ENCODE assay signal across 13 cellular contexts in the genomic region with DNA sequence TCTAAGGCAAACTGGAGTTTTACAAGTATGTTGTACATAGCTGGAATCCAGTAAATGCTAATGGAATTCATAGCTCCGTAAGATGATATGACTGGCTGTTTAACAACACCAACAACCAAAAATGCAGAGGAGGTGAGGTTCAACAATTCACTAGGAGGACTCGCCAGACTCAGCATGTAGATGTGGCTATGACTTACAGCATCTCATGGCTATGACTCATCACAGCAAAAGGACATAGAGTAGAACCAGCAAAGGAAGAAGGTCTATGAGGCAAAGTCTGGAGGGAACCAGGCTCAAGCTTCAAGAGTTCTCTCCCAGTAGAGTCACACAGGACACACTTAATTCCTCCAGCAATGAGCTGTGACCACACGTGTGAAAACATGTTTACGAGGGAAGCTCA.
DNase-seq lines count a peak whose midpoint lies in the region; TF ChIP-seq lines count a peak whose summit lies in the region.
"Had no signal": no experiment of that assay in that cellular context is flagged by ENCODE, and none has a peak within 500 bp of the region (broad histone marks: within the 10 kb centered on the region; RNA-seq: fewer than 3 reads in every experiment).

No MANE protein-coding gene starts in this region.

- H3K27ac Mint-ChIP-seq in H9 = no peak overlapping the region
- H3K27ac Mint-ChIP-seq: stimulated activated effector memory CD8-positive, alpha-beta T cell treated with anti-CD3 and anti-CD28 coated beads, Interleukin-12 subunit alpha, Interleukin-12 subunit beta, amount 100 ng/mL, for 72 hours had no signal

- H3K14ac ChIP-seq in H9 (ENCODE audit: insufficient read depth, low read length) = no peak overlapping the region

- H3K4me1 Mint-ChIP-seq in H9 = peaks cover 17 to 23% of the 10 kb centered on the region in 2 experiments
- H3K4me1 Mint-ChIP-seq: stimulated activated effector memory CD8-positive, alpha-beta T cell treated with anti-CD3 and anti-CD28 coated beads, Interleukin-12 subunit alpha, Interleukin-12 subunit beta, amount 100 ng/mL, for 72 hours had no signal

- H3K9me2 ChIP-seq in hepatocyte (replicated peaks; ENCODE audit: insufficient read depth) = no peaks in the 10 kb centered on the region

- H3K79me2 ChIP-seq in hepatocyte (peaks cover 52% of the 10 kb centered on the region), H9 (ENCODE audit: insufficient read depth, low read length) (peaks cover 26% of the 10 kb centered on the region; the same call in 1 of the 2 replicates)

- H2BK20ac ChIP-seq in H9 (ENCODE audit: low read depth, low read length, poor library complexity, severe bottlenecking) = no peak overlapping the region

- no peak overlapping the region for H2BK5ac ChIP-seq in H9 (ENCODE audit: insufficient read length, low read length)

- no peak overlapping the region for H4K5ac ChIP-seq in H9 (ENCODE audit: insufficient read length, low read depth, low read length)

- no peak overlapping the region for H3K9ac ChIP-seq in skeletal muscle satellite cell (ENCODE audit: low read depth, low read length)
- H3K9ac ChIP-seq in H9 (ENCODE audit: extremely low read depth, insufficient read length, low read length) = no peak overlapping the region

- H3K79me1 ChIP-seq in H9 (ENCODE audit: insufficient read depth, low read depth, low read length, poor library complexity, severe bottlenecking) = peaks cover 6% of the 10 kb centered on the region

- H3K27ac ChIP-seq in hepatocyte = peak overlapping the region; percentile 18
- no peak overlapping the region for H3K27ac ChIP-seq in H9 (ENCODE audit: insufficient read length, low read depth, low read length)

- WGBS in hepatocyte (ENCODE audit: low lambda C conversion rate, missing lambda C conversion rate) = 78% methylated on average over 4 of the region's 4 CpGs
- no CpG with 5 or more reads among the region's 4 CpGs for WGBS in H9 (ENCODE audit: extremely low coverage, insufficient read length, low lambda C conversion rate)

- H3K27me3 ChIP-seq in hepatocyte (no peaks in the 10 kb centered on the region), skeletal muscle satellite cell (ENCODE audit: control insufficient read depth, insufficient read depth, low read length) (no peaks in the 10 kb centered on the region), H9 (ENCODE audit: insufficient read depth, low read length) (no peaks in the 10 kb centered on the region)

- H3K4me1 ChIP-seq in hepatocyte (ENCODE audit: insufficient read depth) (no peaks in the 10 kb centered on the region), skeletal muscle satellite cell (ENCODE audit: control insufficient read depth, insufficient read depth, low read length) (peaks cover 22% of the 10 kb centered on the region), H9 (ENCODE audit: insufficient read depth, low read length) (no peaks in the 10 kb centered on the region)

- H3K4ac ChIP-seq in H9 (ENCODE audit: low read depth, low read length) = no peak overlapping the region

- no peak overlapping the region for H3K56ac ChIP-seq in H9 (ENCODE audit: insufficient read length, low read depth, low read length)

- H3K23me2 ChIP-seq in H9 (ENCODE audit: insufficient read length, low read depth, low read length, poor library complexity, severe bottlenecking) = no peaks in the 10 kb centered on the region

- no peak overlapping the region for H4K91ac ChIP-seq in H9 (ENCODE audit: insufficient read length, low read depth, low read length)

- H3K18ac ChIP-seq in H9 (ENCODE audit: insufficient read length, low read depth, low read length) = no peak overlapping the region

- peaks cover 11 to 14% of the 10 kb centered on the region in 2 experiments; a peak in 4 of 5 replicates for H3K9me3 Mint-ChIP-seq in H9

- H2BK12ac ChIP-seq in H9 (ENCODE audit: insufficient read length, low read depth, low read length) = no peak overlapping the region

- H2AK5ac ChIP-seq in H9 (ENCODE audit: insufficient read length, low read length) = no peak overlapping the region

- H2AFZ ChIP-seq in hepatocyte = no peak overlapping the region
- H2AFZ ChIP-seq in H9 (ENCODE audit: low read length) = no peak overlapping the region

- peaks cover 11 to 16% (median 15%) of the 10 kb centered on the region in 3 experiments for H3K36me3 Mint-ChIP-seq in H9 (ENCODE audit: insufficient read depth in 1 of 3, low read depth in 3 of 3)
- H3K36me3 Mint-ChIP-seq: stimulated activated effector memory CD8-positive, alpha-beta T cell treated with anti-CD3 and anti-CD28 coated beads, Interleukin-12 subunit alpha, Interleukin-12 subunit beta, amount 100 ng/mL, for 72 hours had no signal

- TF ChIP-seq CTCF in hepatocyte (IDR thresholded peaks at IDR 0.05; ENCODE audit: poor library complexity) (no peak), H9 (conservative IDR thresholded peaks at IDR 0.05) (no peak)

- H2BK120ac ChIP-seq in H9 (ENCODE audit: low read depth, low read length, poor library complexity, severe bottlenecking) = no peak overlapping the region

- H3K9me3 ChIP-seq in hepatocyte (ENCODE audit: low read depth) (no peaks in the 10 kb centered on the region), skeletal muscle satellite cell (replicated peaks; ENCODE audit: low read length) (no peaks in the 10 kb centered on the region), H9 (ENCODE audit: control insufficient read depth, low read depth, low read length) (no peaks in the 10 kb centered on the region)

- H3K36me3 ChIP-seq in hepatocyte (replicated peaks; ENCODE audit: insufficient read depth, low read depth) (no peaks in the 10 kb centered on the region), skeletal muscle satellite cell (ENCODE audit: insufficient read depth, low read length) (no peaks in the 10 kb centered on the region)

- H3K4me3 Mint-ChIP-seq in H9 = no peak overlapping the region
- H3K4me3 Mint-ChIP-seq: activated T-cell treated with anti-CD3 and anti-CD28 coated beads, Interleukin-2, amount 50 U/mL, for 4 hours; stimulated activated effector memory CD8-positive, alpha-beta T cell treated with anti-CD3 and anti-CD28 coated beads, Interleukin-12 subunit alpha, Interleukin-12 subunit beta, amount 100 ng/mL, for 72 hours had no signal

- H3K4me2 ChIP-seq in hepatocyte (no peak overlapping the region), skeletal muscle satellite cell (ENCODE audit: low read length) (peak overlapping the region; percentile 22), H9 (ENCODE audit: insufficient read depth, insufficient read length, low read length) (no peak overlapping the region)

- no peak overlapping the region for H3K4me3 ChIP-seq in hepatocyte
- no peak overlapping the region for H3K4me3 ChIP-seq in skeletal muscle satellite cell (ENCODE audit: low read length)

- H2BK15ac ChIP-seq in H9 (ENCODE audit: low read depth, low read length) = no peak overlapping the region

- no peak overlapping the region for H4K8ac ChIP-seq in H9 (replicated peaks; ENCODE audit: insufficient read length, low read depth, low read length)

- H3K23ac ChIP-seq in H9 (ENCODE audit: insufficient read length, low read depth, low read length) = no peak overlapping the region

- DNase-seq in GM04504 (ENCODE audit: low read depth) = peak; percentile 83
- peak; percentile 81 for DNase-seq in amniotic stem cell (lab: John Stamatoyannopoulos, UW)
- peak; percentile 46 for DNase-seq in hepatocyte (ENCODE audit: low spot score)
- DNase-seq in stimulated activated CD4-positive, alpha-beta T cell treated with anti-CD3 and anti-CD28 coated beads, Interleukin-12 subunit alpha, Interleukin-12 subunit beta, amount 100 ng/mL, for 4 hours = no peak
- no peak for DNase-seq in H9
- no peak for DNase-seq in SIG-M5 (lab: John Stamatoyannopoulos, UW)
- DNase-seq in HUDEP-2 (lab: John Stamatoyannopoulos, UW; ENCODE audit: unreplicated experiment in 76 of 76) = no peak
- DNase-seq: activated T-cell treated with anti-CD3 and anti-CD28 coated beads, Interleukin-2, amount 50 U/mL, for 4 hours; caudate nucleus; midbrain; NCI-H187 treated with DMSO at 0.1 percent for 48 hours had no signal

- no peak overlapping the region for H3T11ph ChIP-seq in H9 (ENCODE audit: low read length)

- H4K20me1 ChIP-seq in hepatocyte (ENCODE audit: insufficient read depth, poor library complexity, severe bottlenecking) (no peaks in the 10 kb centered on the region), H9 (ENCODE audit: control insufficient read depth, insufficient read depth, insufficient read length) (no peaks in the 10 kb centered on the region)

- H3K27me3 Mint-ChIP-seq in H9 (ENCODE audit: low read depth) = no peaks in the 10 kb centered on the region; the same call in 1 of the 2 replicates

Comparison
In these comparisons a context has a peak if more than half of its experiments do, and no peak if none do; other contexts are left out.
1. DNase-seq: peak in GM04504 (single experiment), amniotic stem cell (single experiment) and hepatocyte (single experiment); none in stimulated activated CD4-positive, alpha-beta T cell treated with anti-CD3 and anti-CD28 coated beads, Interleukin-12 subunit alpha, Interleukin-12 subunit beta, amount 100 ng/mL, for 4 hours (single experiment), H9 (single experiment), SIG-M5 (single experiment) and HUDEP-2 (0 of 76).